ENCODE assay signal across 8 cellular contexts in the genomic region with DNA sequence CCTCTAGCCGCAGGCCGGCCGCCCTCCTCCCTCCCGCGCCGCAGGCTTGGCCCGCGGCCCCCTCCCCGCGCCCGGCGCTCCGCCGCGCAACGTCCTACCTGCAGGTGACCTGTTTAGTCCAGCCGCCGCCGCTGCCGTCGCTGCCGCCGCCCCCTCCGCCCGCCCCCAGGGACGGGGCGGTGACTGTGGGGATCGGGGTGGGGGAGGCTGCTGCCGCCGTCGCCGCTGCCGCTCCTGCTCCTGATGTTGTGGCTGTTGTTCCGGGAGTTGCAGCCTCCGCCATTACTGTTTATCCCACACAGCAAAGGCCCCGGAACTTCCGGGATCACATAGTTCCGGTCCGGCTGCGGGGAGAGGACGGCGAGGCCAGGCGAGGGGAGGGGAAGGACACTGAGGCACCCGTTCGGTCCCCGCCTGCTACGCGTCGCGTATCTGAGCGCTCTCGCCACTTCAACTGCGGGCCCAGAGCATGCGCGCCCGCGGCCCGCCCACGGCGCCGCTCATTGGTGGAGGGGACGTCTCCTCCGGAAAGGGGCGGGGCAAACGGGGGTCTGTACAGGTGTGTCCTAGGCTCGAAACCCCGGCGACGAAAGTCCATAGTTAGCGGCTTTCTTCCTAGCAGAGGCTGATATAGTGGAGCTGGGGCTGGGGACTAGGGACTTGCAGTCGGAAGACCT. TPM values are rescaled to one million over a fixed set of nuclear protein-coding genes. Genes with fewer than 3 reads are reported as not detected.
DNase-seq lines count a peak whose midpoint lies in the region; ATAC-seq and TF ChIP-seq lines count a peak whose summit lies in the region.

TSS of gene MKRN1 (minus strand) at position 444 of the 677 bp plus-strand sequence. CDS start at position 283, 161 bp downstream.

- H3K27ac ChIP-seq in Panc1 (ENCODE audit: low read length), result peak within 1 kb of the TSS; percentile 84
- peak within 1 kb of the TSS; percentile 48 for H3K27ac ChIP-seq in muscle layer of duodenum (ENCODE audit: low read length)

- H3K4me1 ChIP-seq in Panc1 (ENCODE audit: control insufficient read depth, insufficient read depth, low read length) (0 out of 2 replicates have a peak, but pooled peaks cover 10% of the 10 kb centered on the region), muscle layer of duodenum (ENCODE audit: control insufficient read depth in 1 of 2, insufficient read depth in 2 of 2, low read length in 2 of 2) (peaks cover 5 to 25% of the 10 kb centered on the region in 2 donors)

- no peaks in the 10 kb centered on the region; the same call in 1 of the 2 replicates for H3K36me3 ChIP-seq in Panc1 (ENCODE audit: control insufficient read depth, insufficient read depth, low read length)
- H3K36me3 ChIP-seq in muscle layer of duodenum (ENCODE audit: control insufficient read depth in 1 of 2, insufficient read depth in 2 of 2, low read length in 2 of 2), result no peaks in the 10 kb centered on the region

- no peaks in the 10 kb centered on the region for H3K9me3 ChIP-seq in Panc1 (ENCODE audit: control insufficient read depth, insufficient read depth, low read depth, low read length)
- no peaks in the 10 kb centered on the region for H3K9me3 ChIP-seq in muscle layer of duodenum (ENCODE audit: control insufficient read depth in 1 of 2, low read length in 2 of 2)

- CTCF ChIA-PET in Panc1 (lab: Charles Lee), result no interaction called here

- POLR2A ChIA-PET in Panc1 (lab: Charles Lee), result interaction anchor here (0.5 to 0.9 kb wide), 4 partner anchors 10 to 428 kb away, joined by 3 to 9 read pairs (median 6); partner anchors contain the start of gene KDM7A

- intact Hi-C loops in Panc1 (cut with micrococcal nuclease; ENCODE audit: unreplicated experiment), result no loop called here

- DNase-seq in DMS53 (lab: John Stamatoyannopoulos, UW) (peak; percentile 100), KG1 (lab: John Stamatoyannopoulos, UW) (peak; percentile 33), Panc1 (ENCODE audit: low read depth, low spot score) (peak; percentile 87)
- DNase-seq in activated T-cell treated with anti-CD3 and anti-CD28 coated beads, Interleukin-2, amount 50 U/mL, for 48 hours, result peak; percentile 95
- DNase-seq in stimulated activated CD8-positive, alpha-beta memory T cell treated with anti-CD3 and anti-CD28 coated beads, Interleukin-7, amount 100 ng/mL, for 4 hours (ENCODE audit: low read depth in 2 of 2), result peak; percentile 88 to 92

- H3K4me3 ChIP-seq in Panc1 (ENCODE audit: low read depth in 2 of 2, low read length in 2 of 2) (peak within 1 kb of the TSS; percentile 69 to 82), muscle layer of duodenum (ENCODE audit: low read depth in 1 of 2, low read length in 2 of 2) (peak within 1 kb of the TSS; percentile 62 to 95)

- no peaks in the 10 kb centered on the region for H3K27me3 ChIP-seq in Panc1 (ENCODE audit: control insufficient read depth, insufficient read depth, low read length)
- no peaks in the 10 kb centered on the region for H3K27me3 ChIP-seq in muscle layer of duodenum (ENCODE audit: low read depth, low read length)

- TF ChIP-seq CTCF in Panc1 (IDR thresholded peaks at IDR 0.05), result no peak

- ATAC-seq in GM21723 (IDR thresholded peaks at IDR 0.05; ENCODE audit: unreplicated experiment) (peak; percentile 92), Panc1 (peak; percentile 97), esophagus mucosa (peak; percentile 98)

- no TSS peak for BruUV-seq in Panc1 (replicated peaks; lab: Mats Ljungman, UMichigan)

- in situ Hi-C loops in Panc1 (cut with HindIII; ENCODE audit: low pct_unique_long_range_greater_than_20kb, low sequenced_read_pairs), result no loop called here

RNA-seq across cellular contexts. Expression of gene MKRN1, which starts in this region (rescaled TPM):
- total RNA-seq in Panc1 (2021; ENCODE audit: unreplicated experiment), result 87.9 TPM
- 79.6 TPM for polyA plus RNA-seq in Panc1 (2012; ENCODE audit: insufficient read length)
- total RNA-seq in esophagus mucosa, result 65.5 TPM

Comparison
In these comparisons a context has a peak if more than half of its experiments do, and no peak if none do; other contexts are left out.
1. Peak in every context shown above with its lines: DNase-seq, ATAC-seq, H3K4me3 ChIP-seq and H3K27ac ChIP-seq.
2. DNase-seq: peak in every context shown above with its lines; median percentile 100 in DMS53; 95 in activated T-cell treated with anti-CD3 and anti-CD28 coated beads, Interleukin-2, amount 50 U/mL, for 48 hours; 90 in stimulated activated CD8-positive, alpha-beta memory T cell treated with anti-CD3 and anti-CD28 coated beads, Interleukin-7, amount 100 ng/mL, for 4 hours; 87 in Panc1; 33 in KG1.